ENCODE assay signal across 8 cellular contexts in the genomic region with DNA sequence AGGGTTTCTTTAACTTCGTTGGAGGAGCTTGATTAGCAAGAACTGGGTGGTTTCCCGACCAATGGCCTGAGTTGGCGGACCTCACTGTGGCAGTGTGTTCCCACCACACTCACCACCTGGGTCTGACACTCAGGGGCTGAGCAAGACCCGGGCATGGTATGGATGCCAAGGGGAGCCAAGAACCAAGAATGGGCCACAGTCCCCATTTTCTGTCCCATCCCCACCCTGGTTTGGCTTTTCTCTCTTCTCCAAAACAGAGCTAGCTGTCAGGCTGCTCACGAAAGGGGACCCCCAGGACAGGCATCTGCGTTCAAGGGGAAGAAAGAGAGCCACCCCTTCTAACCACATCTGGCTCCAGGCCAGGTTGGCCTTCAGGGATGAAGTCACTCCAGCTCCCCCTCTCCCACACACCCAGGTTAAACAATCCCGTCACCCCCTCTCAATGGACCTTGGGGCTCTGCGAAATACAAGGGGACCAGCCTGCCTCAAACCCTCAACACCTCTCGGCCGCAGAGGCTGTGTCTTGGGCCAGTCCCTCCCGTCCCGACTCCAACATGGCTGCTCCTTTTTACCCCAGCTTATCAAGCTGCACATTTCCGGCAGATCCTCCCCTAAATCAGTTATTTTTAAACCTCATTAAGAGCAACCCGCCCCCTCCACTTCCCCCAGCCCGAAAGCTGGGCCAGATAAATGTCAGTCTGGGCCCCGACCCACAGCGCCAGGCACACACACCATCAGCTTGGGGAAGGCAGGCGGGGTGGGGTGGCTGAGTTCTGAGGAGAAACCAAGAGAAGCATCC.
A peak's percentile ranks its signal among the peaks of the same experiment; 100 is the strongest.
DNase-seq lines count a peak whose midpoint lies in the region; ATAC-seq and TF ChIP-seq lines count a peak whose summit lies in the region.

No MANE protein-coding gene starts in this region.

- peak overlapping the region; percentile 98 for H3K4me3 ChIP-seq in skeletal muscle cell (ENCODE audit: low read depth, low read length)

- H3K27ac ChIP-seq in RWPE1 (peak overlapping the region; percentile 99), epithelial cell of prostate (peak overlapping the region; percentile 99)

- CTCF ChIA-PET in RWPE1 (lab: Yijun Ruan, JAX), result interaction anchor here (0.5 to 1.6 kb wide), 2 partner anchors 30 to 86 kb away, joined by 3 to 11 read pairs; no protein-coding TSS in a partner anchor

- POLR2A ChIA-PET in RWPE1 (lab: Yijun Ruan, JAX; ENCODE audit: low non-redundant PET), result no interaction called here

- DNase-seq in RWPE1 (ENCODE audit: low spot score) (no peak), epithelial cell of prostate (ENCODE audit: low read depth, low spot score) (no peak), skeletal muscle cell (ENCODE audit: low read depth) (no peak), NOMO-1 (lab: John Stamatoyannopoulos, UW; ENCODE audit: unreplicated experiment in 2 of 2) (no peak), foreskin melanocyte (no peak), iPS-NIHi11 (ENCODE audit: low spot score) (no peak), superior temporal gyrus (ENCODE audit: extremely low spot score) (no peak)

- peak; percentile 11 for ATAC-seq in GM18520 (IDR thresholded peaks at IDR 0.05; ENCODE audit: unreplicated experiment)

- no peak for TF ChIP-seq CTCF in RWPE1 (conservative IDR thresholded peaks at IDR 0.05; ENCODE audit: low read depth)
